Comparison of ENCODE assay signal across 22 cellular contexts in genomic region chr17:7667616-7668406, GRCh38. TPM values are rescaled to one million over a fixed set of nuclear protein-coding genes. Genes with fewer than 3 reads are reported as not detected.
DNase-seq lines count a peak whose midpoint lies in the region; ATAC-seq, FAIRE-seq and TF ChIP-seq lines count a peak whose summit lies in the region.
"Had no signal": no experiment of that assay in that cellular context is flagged by ENCODE, and none has a peak within 500 bp of the region (broad histone marks: within the 10 kb centered on the region; RNA-seq: fewer than 3 reads in every experiment).

No MANE protein-coding gene starts in this region.

- no peak overlapping the region for H3K27ac Mint-ChIP-seq in osteocyte (ENCODE audit: unreplicated experiment)
- H3K27ac Mint-ChIP-seq: activated T-helper 17 cell treated with anti-CD3 and anti-CD28 coated beads, Interleukin-2, amount 50 U/mL, for 72 hours had no signal

- no peaks in the 10 kb centered on the region for H3K4me1 ChIP-seq in A549
- no peaks in the 10 kb centered on the region for H3K4me1 ChIP-seq in mesenchymal stem cell (ENCODE audit: control insufficient read depth, insufficient read depth, low read depth, low read length)
- H3K4me1 ChIP-seq: right atrium auricular region had no signal

- H3K9me3 ChIP-seq in A549 (no peaks in the 10 kb centered on the region), mesenchymal stem cell (ENCODE audit: control insufficient read depth, low read length) (no peaks in the 10 kb centered on the region)
- H3K9me3 ChIP-seq: right atrium auricular region had no signal

- no peak overlapping the region for H3K4me3 ChIP-seq in A549
- H3K4me3 ChIP-seq in mesenchymal stem cell (ENCODE audit: insufficient read depth in 1 of 2, low read depth in 1 of 2, low read length in 2 of 2) = no peak overlapping the region
- H3K4me3 ChIP-seq: right atrium auricular region had no signal

- no peak overlapping the region for H2BK12ac ChIP-seq in mesenchymal stem cell (ENCODE audit: low read length in 2 of 2)

- no peaks in the 10 kb centered on the region for H3K27me3 Mint-ChIP-seq in osteocyte (ENCODE audit: unreplicated experiment)
- H3K27me3 Mint-ChIP-seq: activated T-helper 17 cell treated with anti-CD3 and anti-CD28 coated beads, Interleukin-2, amount 50 U/mL, for 72 hours; T-cell had no signal

- ATAC-seq in A549 (peak; percentile 51 to 57; a peak in 4 of 6 replicates), SK-N-SH treated with all-trans-retinoic acid at 6 μM for 48 hours (no peak; the same call in 2 of the 3 replicates)
- ATAC-seq: activated T-helper 17 cell treated with anti-CD3 and anti-CD28 coated beads, Interleukin-2, amount 50 U/mL, for 72 hours; Right ventricle myocardium inferior; T-cell had no signal

- no peak for TF ChIP-seq CTCF in A549 (IDR thresholded peaks at IDR 0.05)
- no peak for TF ChIP-seq CTCF in osteocyte (IDR thresholded peaks at IDR 0.05)

- H3K4me2 ChIP-seq in A549 (no peak overlapping the region), mesenchymal stem cell (ENCODE audit: low read length, poor library complexity, severe bottlenecking) (no peak overlapping the region)

- TF ChIP-seq POLR2A in A549 (IDR thresholded peaks at IDR 0.05; ENCODE audit: low read length) = no peak
- 0 out of 2 replicates have a peak, but pooled peaks have one; percentile 15 for TF ChIP-seq POLR2A in GM12892 (IDR thresholded peaks at IDR 0.05; ENCODE audit: low read depth, low read length)

- H2BK5ac ChIP-seq in mesenchymal stem cell (ENCODE audit: low read depth, low read length, poor library complexity, severe bottlenecking) = no peak overlapping the region

- H4K8ac ChIP-seq in mesenchymal stem cell (ENCODE audit: low read length) = no peak overlapping the region

- H3K27ac ChIP-seq in A549 (no peak overlapping the region), mesenchymal stem cell (ENCODE audit: low read length, poor library complexity, severe bottlenecking) (no peak overlapping the region)
- H3K27ac ChIP-seq: right atrium auricular region had no signal

- H2AFZ ChIP-seq in mesenchymal stem cell (ENCODE audit: low read depth, low read length) = no peak overlapping the region

- no peak overlapping the region for H2AK5ac ChIP-seq in mesenchymal stem cell (ENCODE audit: low read length, severe bottlenecking)

- H2BK15ac ChIP-seq in mesenchymal stem cell (ENCODE audit: low read depth, poor library complexity, severe bottlenecking) = no peak overlapping the region

- H3K9ac ChIP-seq in mesenchymal stem cell (ENCODE audit: low read length) = no peak overlapping the region

- FAIRE-seq in A549 (lab: Jason Lieb, UNC) (no peak), GM12892 (lab: Jason Lieb, UNC) (no peak)

- H4K91ac ChIP-seq in mesenchymal stem cell (ENCODE audit: low read length) = peak overlapping the region; percentile 59

- no peak overlapping the region for H3K4me3 Mint-ChIP-seq in osteocyte (ENCODE audit: unreplicated experiment)
- H3K4me3 Mint-ChIP-seq: activated T-helper 17 cell treated with anti-CD3 and anti-CD28 coated beads, Interleukin-2, amount 50 U/mL, for 72 hours; T-cell had no signal

- no peak overlapping the region for H2BK120ac ChIP-seq in mesenchymal stem cell (ENCODE audit: low read depth, low read length)

- H3K79me1 ChIP-seq in mesenchymal stem cell (replicated peaks; ENCODE audit: low read length, poor library complexity, severe bottlenecking) = peaks cover 5% of the 10 kb centered on the region

- CTCF ChIA-PET in A549 (lab: Yijun Ruan, JAX) = interaction anchor here (0.7 to 2.6 kb wide), 11 partner anchors 10 to 277 kb away, joined by 3 to 12 read pairs (median 4); partner anchors contain the start of genes DNAH2, TP53 and WRAP53

- H3K14ac ChIP-seq in mesenchymal stem cell (ENCODE audit: low read length in 2 of 2) = no peak overlapping the region

- peaks cover 23% of the 10 kb centered on the region for H3K36me3 Mint-ChIP-seq in osteocyte (ENCODE audit: unreplicated experiment)

- H3K36me3 ChIP-seq in mesenchymal stem cell (ENCODE audit: control insufficient read depth in 1 of 2, insufficient read depth in 2 of 2, low read depth in 1 of 2, low read length in 2 of 2) = peaks cover 42 to 63% of the 10 kb centered on the region in 2 experiments

- no peak for TF ChIP-seq EP300 in A549 (IDR thresholded peaks at IDR 0.05)

- no peak for DNase-seq in A549 (ENCODE audit: low read depth in 1 of 2, low spot score in 1 of 2)
- DNase-seq in GM12892 (ENCODE audit: insufficient read length) = no peak
- DNase-seq in astrocyte of the hippocampus (ENCODE audit: low read depth, low spot score) = peak; percentile 71
- no peak for DNase-seq in mesenchymal stem cell
- DNase-seq in activated T-cell treated with anti-CD3 and anti-CD28 coated beads, Interleukin-2, amount 50 U/mL, for 1 hour = no peak
- no peak for DNase-seq in osteocyte (ENCODE audit: extremely low spot score, unreplicated experiment)
- DNase-seq in GM19240 (ENCODE audit: insufficient read length, low spot score) = no peak
- DNase-seq: activated CD8-positive, alpha-beta memory T cell treated with anti-CD3 and anti-CD28 coated beads for 24 hours; aorta; cortex of kidney; GDM1; glutamatergic neuron; islet precursor cell; KBM-7; mesendoderm; NCI-H2081 treated with DMSO at 0.1 percent for 48 hours; T-cell had no signal

- H3K9me3 Mint-ChIP-seq in osteocyte (ENCODE audit: unreplicated experiment) = no peaks in the 10 kb centered on the region
- H3K9me3 Mint-ChIP-seq: activated T-helper 17 cell treated with anti-CD3 and anti-CD28 coated beads, Interleukin-2, amount 50 U/mL, for 72 hours; T-cell had no signal

- no peaks in the 10 kb centered on the region for H3K27me3 ChIP-seq in mesenchymal stem cell (ENCODE audit: control insufficient read depth in 1 of 2, insufficient read depth in 1 of 2, low read length in 2 of 2)
- H3K27me3 ChIP-seq: right atrium auricular region had no signal

- TF ChIP-seq RAD21 in A549 (conservative IDR thresholded peaks at IDR 0.05 in 1 of 2, IDR thresholded peaks at IDR 0.05 in 1 of 2) = no peak

- POLR2A ChIA-PET in A549 (lab: Yijun Ruan, JAX) = interaction anchor here (1.4 to 1.5 kb wide), 2 partner anchors 18 to 19 kb away, joined by 5 to 7 read pairs; partner anchors contain the start of gene TP53

- 79% methylated on average over 10 of the region's 10 CpGs for WGBS in A549 (ENCODE audit: missing lambda C conversion rate)
- WGBS in mesenchymal stem cell = 92% methylated on average over 9 of the region's 10 CpGs

- H3K18ac ChIP-seq in mesenchymal stem cell (ENCODE audit: low read depth in 1 of 2, low read length in 2 of 2) = no peak overlapping the region

- no peaks in the 10 kb centered on the region for H3K4me1 Mint-ChIP-seq in osteocyte (ENCODE audit: unreplicated experiment)
- H3K4me1 Mint-ChIP-seq: activated T-helper 17 cell treated with anti-CD3 and anti-CD28 coated beads, Interleukin-2, amount 50 U/mL, for 72 hours; T-cell had no signal

- no peak overlapping the region for H3K23ac ChIP-seq in mesenchymal stem cell (ENCODE audit: low read length in 2 of 2)

- H3K4ac ChIP-seq in mesenchymal stem cell (ENCODE audit: low read depth in 1 of 2, low read length in 2 of 2) = no peak overlapping the region

RNA-seq across cellular contexts. Expression of gene ATP1B2, which starts 17.1 kb away (rescaled TPM):
- 0.16 and 0.20 TPM in 2 replicates for polyA plus RNA-seq in A549 (2011; rRNA removed)
- 0.01 and 0.03 TPM in 2 replicates for polyA plus RNA-seq in A549 (2012; cell fraction: cytosol; rRNA removed)
- polyA plus RNA-seq in A549 (2012; cell fraction: nucleus; rRNA removed) = 0.04 and 0.05 TPM in 2 replicates
- 0.05 to 0.26 TPM (median 0.10 TPM) in 3 replicates for polyA plus RNA-seq in A549 (2017; fragmentation: RNase III; extraction: RNeasy Plus Mini Kit Qiagen cat#74134 plus additional on column Dnase treatment)
- polyA minus RNA-seq in A549 (2011; rRNA and poly(A)+ RNA removed) = not detected in 2 replicates
- 2.9 TPM for polyA plus RNA-seq in GM12892 (2012; ENCODE audit: missing spikeins)
- 0.35 TPM for polyA plus RNA-seq in mesenchymal stem cell (2013, experiment 1 of 2)
- 0.36 TPM for polyA plus RNA-seq in mesenchymal stem cell (2013, experiment 2 of 2)
- 2.4 and 3.0 TPM in 2 replicates for total RNA-seq in osteocyte
- total RNA-seq: epithelial cell of proximal tubule had no signal

RNA-seq across cellular contexts. Expression of gene TP53, which starts 19.5 kb away (rescaled TPM):
- polyA plus RNA-seq in A549 (2011; rRNA removed) (65.9 and 80.1 TPM in 2 replicates), A549 (2017; fragmentation: RNase III; extraction: RNeasy Plus Mini Kit Qiagen cat#74134 plus additional on column Dnase treatment) (53.1 to 64.0 TPM (median 59.4 TPM) in 3 replicates)
- polyA plus RNA-seq in A549 (2012; cell fraction: cytosol; rRNA removed) = 63.6 and 87.3 TPM in 2 replicates
- polyA plus RNA-seq in A549 (2012; cell fraction: nucleus; rRNA removed) = 87.9 and 106 TPM in 2 replicates
- 108 and 128 TPM in 2 replicates for polyA minus RNA-seq in A549 (2011; rRNA and poly(A)+ RNA removed)
- 84.0 TPM for polyA plus RNA-seq in GM12892 (2012; ENCODE audit: missing spikeins)
- polyA plus RNA-seq in mesenchymal stem cell (2013, experiment 1 of 2) = 101 TPM
- polyA plus RNA-seq in mesenchymal stem cell (2013, experiment 2 of 2) = 96.0 TPM
- total RNA-seq in osteocyte = 98.7 and 99.5 TPM in 2 replicates

RNA-seq across cellular contexts. Expression of gene WRAP53, which starts 20.5 kb away (rescaled TPM):
- polyA plus RNA-seq in A549 (2011; rRNA removed) (15.9 and 17.4 TPM in 2 replicates), A549 (2017; fragmentation: RNase III; extraction: RNeasy Plus Mini Kit Qiagen cat#74134 plus additional on column Dnase treatment) (33.8 to 34.0 TPM (median 33.9 TPM) in 3 replicates)
- polyA plus RNA-seq in A549 (2012; cell fraction: cytosol; rRNA removed) = 34.6 and 41.0 TPM in 2 replicates
- 72.3 and 83.0 TPM in 2 replicates for polyA plus RNA-seq in A549 (2012; cell fraction: nucleus; rRNA removed)
- 15.6 and 17.0 TPM in 2 replicates for polyA minus RNA-seq in A549 (2011; rRNA and poly(A)+ RNA removed)
- 14.8 TPM for polyA plus RNA-seq in GM12892 (2012; ENCODE audit: missing spikeins)
- polyA plus RNA-seq in mesenchymal stem cell (2013, experiment 1 of 2) = 5.0 TPM
- polyA plus RNA-seq in mesenchymal stem cell (2013, experiment 2 of 2) = 4.3 TPM
- 11.8 and 13.4 TPM in 2 replicates for total RNA-seq in osteocyte

RNA-seq across cellular contexts. Expression of gene EFNB3, which starts 37.2 kb away (rescaled TPM):
- polyA plus RNA-seq in A549 (2011; rRNA removed) (1.9 and 2.1 TPM in 2 replicates), A549 (2017; fragmentation: RNase III; extraction: RNeasy Plus Mini Kit Qiagen cat#74134 plus additional on column Dnase treatment) (0.96 to 1.9 TPM (median 1.7 TPM) in 3 replicates)
- polyA plus RNA-seq in A549 (2012; cell fraction: cytosol; rRNA removed) = 0.53 and 0.74 TPM in 2 replicates
- polyA plus RNA-seq in A549 (2012; cell fraction: nucleus; rRNA removed) = 1.0 and 1.3 TPM in 2 replicates
- polyA minus RNA-seq in A549 (2011; rRNA and poly(A)+ RNA removed) = 2.0 and 2.1 TPM in 2 replicates
- not detected for polyA plus RNA-seq in GM12892 (2012; ENCODE audit: missing spikeins)
- 5.9 TPM for polyA plus RNA-seq in mesenchymal stem cell (2013, experiment 1 of 2)
- 5.2 TPM for polyA plus RNA-seq in mesenchymal stem cell (2013, experiment 2 of 2)
- total RNA-seq in osteocyte = 12.3 and 12.7 TPM in 2 replicates
- total RNA-seq: activated T-helper 17 cell treated with anti-CD3 and anti-CD28 coated beads, Interleukin-2, amount 50 U/mL, for 72 hours had no signal

RNA-seq across cellular contexts. Expression of gene SHBG, which starts 37.9 kb away (rescaled TPM):
- polyA plus RNA-seq in A549 (2011; rRNA removed) (0.31 and 0.34 TPM in 2 replicates), A549 (2017; fragmentation: RNase III; extraction: RNeasy Plus Mini Kit Qiagen cat#74134 plus additional on column Dnase treatment) (0.37 to 0.63 TPM (median 0.50 TPM) in 3 replicates)
- 0.26 and 0.30 TPM in 2 replicates for polyA plus RNA-seq in A549 (2012; cell fraction: cytosol; rRNA removed)
- 0.42 and 0.73 TPM in 2 replicates for polyA plus RNA-seq in A549 (2012; cell fraction: nucleus; rRNA removed)
- polyA minus RNA-seq in A549 (2011; rRNA and poly(A)+ RNA removed) = 0.33 TPM in 1 of 2 replicates, not detected in the other
- polyA plus RNA-seq in GM12892 (2012; ENCODE audit: missing spikeins) = not detected
- 0.58 TPM for polyA plus RNA-seq in mesenchymal stem cell (2013, experiment 1 of 2)
- 0.55 TPM for polyA plus RNA-seq in mesenchymal stem cell (2013, experiment 2 of 2)
- 0.97 and 1.4 TPM in 2 replicates for total RNA-seq in osteocyte
- total RNA-seq: epithelial cell of proximal tubule, T-cell had no signal
